In genomic region chr7:129588268-129588667, GRCh38 we compare ENCODE assay signal across 8 cellular contexts.
"Had no signal": no experiment of that assay in that cellular context is flagged by ENCODE, and none has a peak within 500 bp of the region (broad histone marks: within the 10 kb centered on the region; RNA-seq: fewer than 3 reads in every experiment).

No MANE protein-coding gene starts in this region.

- H3K27ac ChIP-seq: HL-60, KMS-11 had no signal

- DNase-seq: IMR-90, KBM-7, KG1 had no signal

- H3K4me2 ChIP-seq: KMS-11 had no signal

- FAIRE-seq: HepG2, HTR-8/SVneo had no signal

- H3K4me3 ChIP-seq: K562 had no signal

- ATAC-seq: HepG2, K562 had no signal

- H3K9ac ChIP-seq: KMS-11 had no signal
